18 cellular contexts compared by ENCODE assay signal in genomic region chr13:44084146-44084545, GRCh38.
DNase-seq lines count a peak whose midpoint lies in the region; ATAC-seq and TF ChIP-seq lines count a peak whose summit lies in the region.
"Had no signal": no experiment of that assay in that cellular context is flagged by ENCODE, and none has a peak within 500 bp of the region (broad histone marks: within the 10 kb centered on the region; RNA-seq: fewer than 3 reads in every experiment).

No MANE protein-coding gene starts in this region.

- H3K27me3 ChIP-seq in left ventricle myocardium inferior (ENCODE audit: low read depth), result no peaks in the 10 kb centered on the region
- H3K27me3 ChIP-seq: BLaER1 had no signal

- DNase-seq in Right ventricle myocardium inferior (ENCODE audit: missing footprints) (no peak), left ventricle myocardium inferior (no peak), NCI-H446 (lab: John Stamatoyannopoulos, UW) (peak; percentile 87 to 93), cerebellum (ENCODE audit: low spot score) (peak; percentile 80), pons (ENCODE audit: low spot score) (peak; percentile 45), HFFc6 (no peak)
- DNase-seq in stimulated activated effector memory CD8-positive, alpha-beta T cell treated with anti-CD3 and anti-CD28 coated beads, Interleukin-12 subunit alpha, Interleukin-12 subunit beta, amount 100 ng/mL, for 72 hours (ENCODE audit: low spot score in 2 of 2), result no peak
- DNase-seq: 8988T; CD4-positive, alpha-beta memory T cell; DMS153; DMS79; GF-D8 had no signal

- H3K27ac ChIP-seq in left ventricle myocardium inferior (replicated peaks), result no peak overlapping the region
- H3K27ac ChIP-seq: BLaER1 had no signal

- no peaks in the 10 kb centered on the region for H3K36me3 Mint-ChIP-seq in stimulated activated effector memory CD8-positive, alpha-beta T cell treated with anti-CD3 and anti-CD28 coated beads, Interleukin-12 subunit alpha, Interleukin-12 subunit beta, amount 100 ng/mL, for 72 hours
- no peaks in the 10 kb centered on the region for H3K36me3 Mint-ChIP-seq in HFFc6 (ENCODE audit: low read depth)
- H3K36me3 Mint-ChIP-seq: CD14-positive monocyte; CD4-positive, alpha-beta memory T cell had no signal

- H3K4me1 Mint-ChIP-seq in stimulated activated effector memory CD8-positive, alpha-beta T cell treated with anti-CD3 and anti-CD28 coated beads, Interleukin-12 subunit alpha, Interleukin-12 subunit beta, amount 100 ng/mL, for 72 hours, result peaks cover 10% of the 10 kb centered on the region
- no peaks in the 10 kb centered on the region for H3K4me1 Mint-ChIP-seq in HFFc6 (ENCODE audit: low read depth)

- intact Hi-C loops in Right ventricle myocardium inferior (cut with DNase I) (no loop called here), left ventricle myocardium inferior (cut with micrococcal nuclease) (no loop called here)

- H3K27ac Mint-ChIP-seq in stimulated activated effector memory CD8-positive, alpha-beta T cell treated with anti-CD3 and anti-CD28 coated beads, Interleukin-12 subunit alpha, Interleukin-12 subunit beta, amount 100 ng/mL, for 72 hours, result no peak overlapping the region
- H3K27ac Mint-ChIP-seq in HFFc6, result no peak overlapping the region
- H3K27ac Mint-ChIP-seq: CD14-positive monocyte; CD4-positive, alpha-beta memory T cell; IgD-negative memory B cell had no signal

- ATAC-seq in Right ventricle myocardium inferior (peak; percentile 46), GM21367 (IDR thresholded peaks at IDR 0.05; ENCODE audit: unreplicated experiment) (no peak)
- no peak for ATAC-seq in stimulated activated effector memory CD8-positive, alpha-beta T cell treated with anti-CD3 and anti-CD28 coated beads, Interleukin-12 subunit alpha, Interleukin-12 subunit beta, amount 100 ng/mL, for 72 hours
- ATAC-seq: HepG2 had no signal

- H3K9me3 ChIP-seq in left ventricle myocardium inferior (replicated peaks), result peaks cover 15% of the 10 kb centered on the region
- H3K9me3 ChIP-seq: HAP-1 had no signal

- no peak overlapping the region for H3K4me3 ChIP-seq in left ventricle myocardium inferior
- H3K4me3 ChIP-seq: BLaER1, HAP-1 had no signal

- peaks cover 15% of the 10 kb centered on the region for H3K27me3 Mint-ChIP-seq in HFFc6 (ENCODE audit: insufficient read depth)

- TF ChIP-seq CTCF in left ventricle myocardium inferior (IDR thresholded peaks at IDR 0.05; ENCODE audit: borderline replicate concordance), result no peak
- no peak for TF ChIP-seq CTCF in HFFc6 (IDR thresholded peaks at IDR 0.05)

- no peaks in the 10 kb centered on the region for H3K4me1 ChIP-seq in left ventricle myocardium inferior

- H3K36me3 ChIP-seq in left ventricle myocardium inferior, result no peaks in the 10 kb centered on the region
- H3K36me3 ChIP-seq: BLaER1, HAP-1 had no signal

- H3K9me3 Mint-ChIP-seq in stimulated activated effector memory CD8-positive, alpha-beta T cell treated with anti-CD3 and anti-CD28 coated beads, Interleukin-12 subunit alpha, Interleukin-12 subunit beta, amount 100 ng/mL, for 72 hours, result no peaks in the 10 kb centered on the region
- no peaks in the 10 kb centered on the region for H3K9me3 Mint-ChIP-seq in HFFc6

- H3K4me3 Mint-ChIP-seq in stimulated activated effector memory CD8-positive, alpha-beta T cell treated with anti-CD3 and anti-CD28 coated beads, Interleukin-12 subunit alpha, Interleukin-12 subunit beta, amount 100 ng/mL, for 72 hours, result no peak overlapping the region
- H3K4me3 Mint-ChIP-seq in HFFc6, result no peak overlapping the region
- H3K4me3 Mint-ChIP-seq: CD14-positive monocyte; CD4-positive, alpha-beta memory T cell; IgD-negative memory B cell had no signal

Comparison
In these comparisons a context has a peak if more than half of its experiments do, and no peak if none do; other contexts are left out.
1. DNase-seq: peak in NCI-H446 (2 of 2), cerebellum (single experiment) and pons (single experiment); none in Right ventricle myocardium inferior (single experiment), left ventricle myocardium inferior (single experiment), stimulated activated effector memory CD8-positive, alpha-beta T cell treated with anti-CD3 and anti-CD28 coated beads, Interleukin-12 subunit alpha, Interleukin-12 subunit beta, amount 100 ng/mL, for 72 hours (0 of 2) and HFFc6 (single experiment).